ENCODE assay signal across 11 cellular contexts in the genomic region with DNA sequence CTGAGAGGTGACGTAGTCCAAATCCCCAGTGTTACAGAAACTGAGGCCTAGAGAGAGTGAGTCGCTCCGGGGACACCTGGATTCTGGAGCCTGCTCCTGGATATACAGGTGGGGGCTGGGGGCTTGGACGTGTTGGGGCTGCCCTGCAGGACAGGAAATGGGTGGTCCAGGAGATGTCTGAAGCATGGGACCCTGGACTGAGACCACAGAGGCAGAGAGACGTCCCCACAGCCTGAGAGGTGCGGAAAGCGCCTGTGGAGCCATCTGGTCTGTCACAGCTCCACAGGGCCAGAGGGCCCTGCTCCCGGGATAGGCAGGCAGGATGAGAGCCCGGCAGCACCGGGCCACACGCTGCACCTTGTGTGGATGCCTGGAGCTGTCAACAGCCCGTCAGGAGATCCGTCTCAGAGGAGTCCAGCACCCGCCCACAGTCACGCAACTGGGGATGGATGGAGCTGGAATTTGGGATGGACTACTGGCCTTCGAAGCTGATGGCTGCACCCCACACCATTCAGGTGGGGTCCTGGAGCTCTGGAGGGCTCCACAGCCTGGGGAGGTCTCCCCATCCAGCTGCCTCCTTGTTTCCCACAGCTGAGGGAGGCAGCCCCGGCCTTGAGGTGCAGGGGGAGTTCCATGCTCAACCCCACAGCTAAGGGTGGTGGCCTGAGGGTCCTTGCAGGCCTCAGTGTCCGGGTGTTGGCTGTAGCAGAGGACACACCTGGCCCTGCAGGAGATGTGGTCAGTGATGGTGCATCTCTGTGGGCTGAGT.
"Had no signal": no experiment of that assay in that cellular context is flagged by ENCODE, and none has a peak within 500 bp of the region (broad histone marks: within the 10 kb centered on the region; RNA-seq: fewer than 3 reads in every experiment).

No MANE protein-coding gene starts in this region.

- H3K4me3 Mint-ChIP-seq: dendritic cell treated with granulocyte-macrophage colony-stimulating factor and Interleukin-4, amounts not matched to agents 40 ng/mL and 50 ng/mL, for 4 days; naive thymus-derived CD8-positive, alpha-beta T cell; stimulated activated naive CD8-positive, alpha-beta T cell treated with anti-CD3 and anti-CD28 coated beads, Interleukin-15, amount 100 ng/mL, for 72 hours had no signal

- H3K4me1 ChIP-seq: SJCRH30 had no signal

- H3K4me3 ChIP-seq: hepatocyte, lung, mucosa of descending colon, SJCRH30 had no signal

- H3K27me3 ChIP-seq: hepatocyte had no signal

- H3K27me3 Mint-ChIP-seq: naive thymus-derived CD8-positive, alpha-beta T cell; stimulated activated naive CD8-positive, alpha-beta T cell treated with anti-CD3 and anti-CD28 coated beads, Interleukin-15, amount 100 ng/mL, for 72 hours had no signal

- H3K27ac ChIP-seq: hepatocyte, SJCRH30 had no signal

- H3K9me3 ChIP-seq: mucosa of descending colon, SJCRH30 had no signal

- H3K79me2 ChIP-seq: hepatocyte had no signal

- H3K4me2 ChIP-seq: hepatocyte had no signal

- H3K36me3 ChIP-seq: SJCRH30 had no signal

- H3K4me1 Mint-ChIP-seq: stimulated activated naive CD8-positive, alpha-beta T cell treated with anti-CD3 and anti-CD28 coated beads, Interleukin-15, amount 100 ng/mL, for 72 hours had no signal

- H3K36me3 Mint-ChIP-seq: naive thymus-derived CD8-positive, alpha-beta T cell had no signal

- ATAC-seq: mucosa of descending colon; naive thymus-derived CD8-positive, alpha-beta T cell; stimulated activated naive CD8-positive, alpha-beta T cell treated with anti-CD3 and anti-CD28 coated beads, Interleukin-15, amount 100 ng/mL, for 72 hours had no signal

- DNase-seq: activated naive CD4-positive, alpha-beta T cell; activated T-cell treated with anti-CD3 and anti-CD28 coated beads, Interleukin-2, amount 50 U/mL, for 48 hours; erythroblast; mucosa of descending colon; naive thymus-derived CD8-positive, alpha-beta T cell; SJCRH30; stimulated activated CD4-positive, alpha-beta T cell treated with anti-CD3 and anti-CD28 coated beads, Interleukin-2, amount 100 ng/mL, for 48 hours; stimulated activated naive CD8-positive, alpha-beta T cell treated with anti-CD3 and anti-CD28 coated beads, Interleukin-15, amount 100 ng/mL, for 72 hours had no signal

- H3K27ac Mint-ChIP-seq: dendritic cell treated with granulocyte-macrophage colony-stimulating factor and Interleukin-4, amounts not matched to agents 40 ng/mL and 50 ng/mL, for 4 days; naive thymus-derived CD8-positive, alpha-beta T cell; stimulated activated naive CD8-positive, alpha-beta T cell treated with anti-CD3 and anti-CD28 coated beads, Interleukin-15, amount 100 ng/mL, for 72 hours had no signal

- H3K9me3 Mint-ChIP-seq: dendritic cell treated with granulocyte-macrophage colony-stimulating factor and Interleukin-4, amounts not matched to agents 40 ng/mL and 50 ng/mL, for 4 days; naive thymus-derived CD8-positive, alpha-beta T cell; stimulated activated naive CD8-positive, alpha-beta T cell treated with anti-CD3 and anti-CD28 coated beads, Interleukin-15, amount 100 ng/mL, for 72 hours had no signal

- H2AFZ ChIP-seq: hepatocyte had no signal
